ENCODE assay signal across 19 cellular contexts in genomic region chr16:23903001-23903414, GRCh38.
DNase-seq lines count a peak whose midpoint lies in the region; ATAC-seq, FAIRE-seq and TF ChIP-seq lines count a peak whose summit lies in the region.
"Had no signal": no experiment of that assay in that cellular context is flagged by ENCODE, and none has a peak within 500 bp of the region (broad histone marks: within the 10 kb centered on the region; RNA-seq: fewer than 3 reads in every experiment).

No MANE protein-coding gene starts in this region.

- no peak overlapping the region for H3K4me3 Mint-ChIP-seq in CD4-positive, CD25-positive, alpha-beta regulatory T cell
- peak overlapping the region in 1 of 4 donors; percentile 68 for H3K4me3 Mint-ChIP-seq in IgD-negative memory B cell

- H3K27ac ChIP-seq in CD4-positive, CD25-positive, alpha-beta regulatory T cell (ENCODE audit: insufficient read depth, low read length, poor library complexity, severe bottlenecking) = no peak overlapping the region
- H3K27ac ChIP-seq in effector memory CD4-positive, alpha-beta T cell (ENCODE audit: insufficient read depth, low read length, poor library complexity, severe bottlenecking) = no peak overlapping the region
- H3K27ac ChIP-seq: adrenal gland, left lung, tibial artery, WERI-Rb-1 had no signal

- DNase-seq in CD4-positive, CD25-positive, alpha-beta regulatory T cell = no peak
- DNase-seq in UCSD-AML1 (lab: John Stamatoyannopoulos, UW; ENCODE audit: unreplicated experiment) (peak; percentile 32), kidney tubule cell (ENCODE audit: low spot score) (peak; percentile 5), GM12892 (ENCODE audit: insufficient read length) (no peak), sciatic nerve (ENCODE audit: low spot score) (no peak)
- no peak for DNase-seq in effector memory CD4-positive, alpha-beta T cell
- DNase-seq in stimulated activated CD4-positive, alpha-beta T cell treated with anti-CD3 and anti-CD28 coated beads, Interleukin-12 subunit alpha, Interleukin-12 subunit beta, amount 100 ng/mL, for 4 hours = no peak
- DNase-seq: adrenal gland; C1 segment of cervical spinal cord; hippocampal formation; left lung; NCI-H1092; NCI-H226; stimulated activated CD4-positive, alpha-beta T cell treated with anti-CD3 and anti-CD28 coated beads, Interleukin-2, amount 100 ng/mL, for 24 hours; tibial artery; WERI-Rb-1 had no signal

- no peaks in the 10 kb centered on the region for H3K9me3 Mint-ChIP-seq in CD4-positive, CD25-positive, alpha-beta regulatory T cell
- H3K9me3 Mint-ChIP-seq in IgD-negative memory B cell = no peaks in the 10 kb centered on the region

- H3K27ac Mint-ChIP-seq in CD4-positive, CD25-positive, alpha-beta regulatory T cell = peak overlapping the region in 2 of 3 donors; percentile 43 to 70
- peak overlapping the region; percentile 59 to 87 (median 80) for H3K27ac Mint-ChIP-seq in IgD-negative memory B cell

- intact Hi-C loops in sciatic nerve (cut with DNase I) = no loop called here

- H3K27me3 Mint-ChIP-seq in CD4-positive, CD25-positive, alpha-beta regulatory T cell = no peaks in the 10 kb centered on the region
- no peaks in the 10 kb centered on the region for H3K27me3 Mint-ChIP-seq in IgD-negative memory B cell

- H3K4me1 Mint-ChIP-seq in CD4-positive, CD25-positive, alpha-beta regulatory T cell = peaks cover 19 to 86% (median 44%) of the 10 kb centered on the region in 4 donors
- H3K4me1 Mint-ChIP-seq in IgD-negative memory B cell = peaks cover 61 to 85% (median 68%) of the 10 kb centered on the region in 3 donors

- no peaks in the 10 kb centered on the region for H3K36me3 ChIP-seq in CD4-positive, CD25-positive, alpha-beta regulatory T cell (ENCODE audit: control insufficient read depth, insufficient read depth, low read length)
- H3K36me3 ChIP-seq in effector memory CD4-positive, alpha-beta T cell (ENCODE audit: control insufficient read depth, insufficient read depth, low read length) = no peaks in the 10 kb centered on the region
- H3K36me3 ChIP-seq: adrenal gland, left lung, tibial artery, WERI-Rb-1 had no signal

- H3K4me1 ChIP-seq in CD4-positive, CD25-positive, alpha-beta regulatory T cell (ENCODE audit: control insufficient read depth, insufficient read depth, low read length, poor library complexity, severe bottlenecking) = peaks cover 17% of the 10 kb centered on the region
- peaks cover 20% of the 10 kb centered on the region for H3K4me1 ChIP-seq in effector memory CD4-positive, alpha-beta T cell (ENCODE audit: control insufficient read depth, insufficient read depth, low read length, poor library complexity, severe bottlenecking)
- H3K4me1 ChIP-seq: adrenal gland had no signal

- ATAC-seq in CD4-positive, CD25-positive, alpha-beta regulatory T cell (ENCODE audit: low read depth in 2 of 2) = no peak
- ATAC-seq in sciatic nerve = no peak
- ATAC-seq: esophagus mucosa, left lung had no signal

- FAIRE-seq in GM12892 (lab: Jason Lieb, UNC) = no peak
- FAIRE-seq: GM19239 had no signal

- no peaks in the 10 kb centered on the region for H3K9me3 ChIP-seq in CD4-positive, CD25-positive, alpha-beta regulatory T cell (ENCODE audit: control insufficient read depth in 2 of 2, low read length in 2 of 2)
- no peaks in the 10 kb centered on the region for H3K9me3 ChIP-seq in effector memory CD4-positive, alpha-beta T cell (ENCODE audit: control insufficient read depth, low read length)
- H3K9me3 ChIP-seq: adrenal gland, left lung, tibial artery had no signal

- H3K27me3 ChIP-seq in CD4-positive, CD25-positive, alpha-beta regulatory T cell (ENCODE audit: control insufficient read depth, insufficient read depth, low read length) = no peaks in the 10 kb centered on the region
- H3K27me3 ChIP-seq in effector memory CD4-positive, alpha-beta T cell (replicated peaks; ENCODE audit: control insufficient read depth, insufficient read depth, low read length, poor library complexity, severe bottlenecking) = no peaks in the 10 kb centered on the region
- H3K27me3 ChIP-seq: adrenal gland, left lung, tibial artery had no signal

- no peak overlapping the region for H3K4me3 ChIP-seq in CD4-positive, CD25-positive, alpha-beta regulatory T cell (ENCODE audit: low read depth, low read length)
- no peak overlapping the region for H3K4me3 ChIP-seq in effector memory CD4-positive, alpha-beta T cell (ENCODE audit: insufficient read depth, low read depth, low read length, poor library complexity, severe bottlenecking)
- H3K4me3 ChIP-seq: adrenal gland, left lung, tibial artery had no signal

- peaks cover 7% of the 10 kb centered on the region for H3K36me3 Mint-ChIP-seq in CD4-positive, CD25-positive, alpha-beta regulatory T cell
- peaks cover 12% of the 10 kb centered on the region for H3K36me3 Mint-ChIP-seq in IgD-negative memory B cell

- no peak for TF ChIP-seq POLR2A in GM12892 (IDR thresholded peaks at IDR 0.05; ENCODE audit: low read depth, low read length)

Comparison
In these comparisons a context has a peak if more than half of its experiments do, and no peak if none do; other contexts are left out.
1. DNase-seq: peak in UCSD-AML1 (single experiment) and kidney tubule cell (single experiment); none in CD4-positive, CD25-positive, alpha-beta regulatory T cell (0 of 3), effector memory CD4-positive, alpha-beta T cell (0 of 3), GM12892 (single experiment), stimulated activated CD4-positive, alpha-beta T cell treated with anti-CD3 and anti-CD28 coated beads, Interleukin-12 subunit alpha, Interleukin-12 subunit beta, amount 100 ng/mL, for 4 hours (single experiment) and sciatic nerve (single experiment).